ENCODE assay signal across 18 cellular contexts in genomic region chr12:68237523-68238070, GRCh38. TPM values are rescaled to one million over a fixed set of nuclear protein-coding genes. Genes with fewer than 3 reads are reported as not detected.
DNase-seq lines count a peak whose midpoint lies in the region; ATAC-seq and TF ChIP-seq lines count a peak whose summit lies in the region.
"Had no signal": no experiment of that assay in that cellular context is flagged by ENCODE, and none has a peak within 500 bp of the region (broad histone marks: within the 10 kb centered on the region; RNA-seq: fewer than 3 reads in every experiment).

No MANE protein-coding gene starts in this region.

- H3K4me2 ChIP-seq in SK-N-SH (peak overlapping the region; percentile 47), Loucy (ENCODE audit: low read depth, low read length, poor library complexity, severe bottlenecking) (peak overlapping the region; percentile 87)

- H3K79me2 ChIP-seq in SK-N-SH (ENCODE audit: insufficient read depth) (no peaks in the 10 kb centered on the region), Loucy (ENCODE audit: insufficient read depth, low read length) (no peaks in the 10 kb centered on the region)

- H3K36me3 ChIP-seq in SK-N-SH (replicated peaks in 1 of 2; ENCODE audit: control insufficient read depth in 1 of 2, insufficient read depth in 2 of 2, low read length in 1 of 2) (no peaks in the 10 kb centered on the region), Loucy (ENCODE audit: insufficient read depth, low read length) (no peaks in the 10 kb centered on the region), sigmoid colon (no peaks in the 10 kb centered on the region)
- H3K36me3 ChIP-seq: adrenal gland had no signal

- no peaks in the 10 kb centered on the region for H3K27me3 ChIP-seq in SK-N-SH (ENCODE audit: insufficient read depth)
- no peaks in the 10 kb centered on the region for H3K27me3 ChIP-seq in Loucy (ENCODE audit: insufficient read depth, low read length, poor library complexity, severe bottlenecking)
- no peaks in the 10 kb centered on the region for H3K27me3 ChIP-seq in dorsolateral prefrontal cortex
- no peaks in the 10 kb centered on the region for H3K27me3 ChIP-seq in sigmoid colon
- H3K27me3 ChIP-seq: adrenal gland had no signal

- intact Hi-C loops in dorsolateral prefrontal cortex (cut with DNase I) (loop anchor here in 1 of 2 donors (10.0 kb wide), 1 partner anchor 57 kb away; no protein-coding TSS in a partner anchor), sigmoid colon (cut with DNase I) (no loop called here)

- no peaks in the 10 kb centered on the region for H3K9me2 ChIP-seq in SK-N-SH
- no peaks in the 10 kb centered on the region for H3K9me2 ChIP-seq in Loucy (replicated peaks; ENCODE audit: low read depth, low read length)

- TF ChIP-seq RAD21 in SK-N-SH (IDR thresholded peaks at IDR 0.05; ENCODE audit: low read length): no peak

- H3F3A ChIP-seq in SK-N-SH (replicated peaks; ENCODE audit: insufficient read depth) (peaks cover 17% of the 10 kb centered on the region), Loucy (ENCODE audit: low read depth) (no peaks in the 10 kb centered on the region)

- H3K27ac ChIP-seq in SK-N-SH (ENCODE audit: low read depth in 2 of 2, low read length in 1 of 2): peak overlapping the region in 1 of 2 experiments; percentile 34; a peak in 2 of 4 replicates
- peak overlapping the region in 35 of 59 donors; percentile 3 to 81 (median 49) for H3K27ac ChIP-seq in dorsolateral prefrontal cortex
- H3K27ac ChIP-seq in sigmoid colon: peak overlapping the region in 3 of 4 donors; percentile 58 to 70 (median 69)

- H3K9ac ChIP-seq in SK-N-SH: peak overlapping the region; percentile 7
- peak overlapping the region; percentile 69 for H3K9ac ChIP-seq in Loucy (ENCODE audit: low read depth, low read length, poor library complexity, severe bottlenecking)

- H3K4me1 ChIP-seq in SK-N-SH (ENCODE audit: control insufficient read depth in 1 of 2, insufficient read depth in 2 of 2, low read depth in 1 of 2, low read length in 1 of 2) (peaks cover 4 to 24% of the 10 kb centered on the region in 2 experiments; a peak in 3 of 4 replicates), Loucy (ENCODE audit: insufficient read depth, low read length, poor library complexity, severe bottlenecking) (peaks cover 68% of the 10 kb centered on the region), sigmoid colon (peaks cover 0 to 44% (median 34%) of the 10 kb centered on the region in 4 donors)

- DNase-seq in SK-N-SH (no peak), dorsolateral prefrontal cortex (no peak), sigmoid colon (no peak)
- DNase-seq: 8988T; activated CD4-positive, alpha-beta T cell treated with anti-CD3 and anti-CD28 coated beads, Interleukin-2, amount 50 U/mL, for 1 hour; adrenal gland; effector memory CD8-positive, alpha-beta T cell; H7; NCI-H345; stimulated activated CD8-positive, alpha-beta memory T cell treated with anti-CD3 and anti-CD28 coated beads, Interleukin-4, amount 100 ng/mL, for 48 hours had no signal

- whole genome bisulfite sequencing in SK-N-SH (ENCODE audit: low lambda C conversion rate): 35% methylated on average over 3 of the region's 3 CpGs
- 56 to 60% methylated on average over 3 of the region's 3 CpGs for WGBS in sigmoid colon, 2 donors

- POLR2A ChIA-PET in SK-N-SH (lab: Yijun Ruan, JAX): no interaction called here

- no peak for ATAC-seq in SK-N-SH treated with all-trans-retinoic acid at 6 μM for 48 hours
- ATAC-seq in GM21723 (IDR thresholded peaks at IDR 0.05; ENCODE audit: unreplicated experiment): no peak
- ATAC-seq in HG02870 (IDR thresholded peaks at IDR 0.05; ENCODE audit: unreplicated experiment): no peak
- ATAC-seq in GM19467 (IDR thresholded peaks at IDR 0.05; ENCODE audit: unreplicated experiment): no peak

- H4K20me1 ChIP-seq in SK-N-SH (ENCODE audit: insufficient read depth): no peaks in the 10 kb centered on the region
- no peaks in the 10 kb centered on the region for H4K20me1 ChIP-seq in Loucy (ENCODE audit: insufficient read depth, low read length, poor library complexity, severe bottlenecking)

- H2AFZ ChIP-seq in SK-N-SH (ENCODE audit: low read depth): peak overlapping the region; percentile 36; the same call in 1 of the 2 replicates
- H2AFZ ChIP-seq in Loucy (ENCODE audit: low read length): peak overlapping the region; percentile 88

- TF ChIP-seq EP300 in SK-N-SH (IDR thresholded peaks at IDR 0.05; ENCODE audit: borderline replicate concordance in 1 of 2, low read depth in 1 of 2, low read length in 1 of 2) (no peak), sigmoid colon (IDR thresholded peaks at IDR 0.05) (no peak)

- TF ChIP-seq POLR2A in sigmoid colon (IDR thresholded peaks at IDR 0.05): no peak

- H3K4me3 ChIP-seq in SK-N-SH (ENCODE audit: low read depth in 2 of 2, low read length in 1 of 2): no peak overlapping the region; a peak in 1 of 4 replicates
- peak overlapping the region; percentile 71 for H3K4me3 ChIP-seq in Loucy (ENCODE audit: low read length, poor library complexity, severe bottlenecking)
- peak overlapping the region in 7 of 59 donors; percentile 3 to 58 (median 42) for H3K4me3 ChIP-seq in dorsolateral prefrontal cortex
- H3K4me3 ChIP-seq in sigmoid colon: no peak overlapping the region

- H3K9me3 ChIP-seq in SK-N-SH: no peaks in the 10 kb centered on the region
- no peaks in the 10 kb centered on the region for H3K9me3 ChIP-seq in Loucy (ENCODE audit: insufficient read depth, low read depth, low read length)
- no peaks in the 10 kb centered on the region for H3K9me3 ChIP-seq in sigmoid colon
- H3K9me3 ChIP-seq: adrenal gland had no signal

- no peak for TF ChIP-seq CTCF in SK-N-SH (IDR thresholded peaks at IDR 0.05)
- TF ChIP-seq CTCF in Loucy (conservative IDR thresholded peaks at IDR 0.05; ENCODE audit: low read length): no peak
- TF ChIP-seq CTCF in dorsolateral prefrontal cortex (IDR thresholded peaks at IDR 0.05 in 54 of 56, conservative IDR thresholded peaks at IDR 0.05 in 2 of 56; ENCODE audit: low read depth in 1 of 56, partially characterized antibody in 56 of 56): peak in 1 of 56 donors; percentile 4
- TF ChIP-seq CTCF in sigmoid colon (IDR thresholded peaks at IDR 0.05): no peak

- CTCF ChIA-PET in SK-N-SH (lab: Yijun Ruan, JAX): interaction anchor here (0.7 to 2.8 kb wide), 3 partner anchors 15 to 80 kb away, joined by 3 to 18 read pairs (median 4); no protein-coding TSS in a partner anchor

TF ChIP-seq in SK-N-SH treated with all-trans-retinoic acid at 6 μM for 48 hours, 23 proteins besides CTCF, POLR2A, EP300 and RAD21:
- TF ChIP-seq, protein P1, sequence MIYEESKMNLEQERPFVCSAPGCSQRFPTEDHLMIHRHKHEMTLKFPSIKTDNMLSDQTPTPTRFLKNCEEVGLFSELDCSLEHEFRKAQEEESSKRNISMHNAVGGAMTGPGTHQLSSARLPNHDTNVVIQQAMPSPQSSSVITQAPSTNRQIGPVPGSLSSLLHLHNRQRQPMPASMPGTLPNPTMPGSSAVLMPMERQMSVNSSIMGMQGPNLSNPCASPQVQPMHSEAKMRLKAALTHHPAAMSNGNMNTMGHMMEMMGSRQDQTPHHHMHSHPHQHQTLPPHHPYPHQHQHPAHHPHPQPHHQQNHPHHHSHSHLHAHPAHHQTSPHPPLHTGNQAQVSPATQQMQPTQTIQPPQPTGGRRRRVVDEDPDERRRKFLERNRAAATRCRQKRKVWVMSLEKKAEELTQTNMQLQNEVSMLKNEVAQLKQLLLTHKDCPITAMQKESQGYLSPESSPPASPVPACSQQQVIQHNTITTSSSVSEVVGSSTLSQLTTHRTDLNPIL (CRISPR knock-in tag; IDR thresholded peaks at IDR 0.05; ENCODE audit: low read depth): no peak
- TF ChIP-seq GLIS3 (CRISPR knock-in tag; IDR thresholded peaks at IDR 0.05) (no peak), ZFP3 (CRISPR knock-in tag; IDR thresholded peaks at IDR 0.05) (no peak), CSDC2 (CRISPR knock-in tag; IDR thresholded peaks at IDR 0.05) (no peak), ESRRG (CRISPR knock-in tag; IDR thresholded peaks at IDR 0.05) (no peak)
TF ChIP-seq in SK-N-SH treated with all-trans-retinoic acid at 6 μM for 48 hours: peak in this region for 0.

RNA-seq across cellular contexts. Expression of gene IL26, which starts 12.0 kb away (rescaled TPM):
- polyA plus RNA-seq in SK-N-SH (2012; rRNA removed) (not detected in 2 replicates), sigmoid colon (under 1 TPM in 1 of 3 donors, not detected in 2; 0.22 TPM)
- polyA plus RNA-seq in SK-N-SH (2012; cell fraction: cytosol; rRNA removed): not detected in 2 replicates
- polyA plus RNA-seq in SK-N-SH (2012; cell fraction: nucleus; rRNA removed): not detected in 2 replicates
- total RNA-seq in dorsolateral prefrontal cortex (under 1 TPM in 1 of 120 experiments, not detected in 119; 0.60 TPM), sigmoid colon (under 1 TPM in 1 of 4 donors, not detected in 3; 0.36 TPM)
- total RNA-seq: adrenal gland, G401, H7, SK-MEL-5 had no signal
- polyA plus RNA-seq: adrenal gland had no signal

RNA-seq across cellular contexts. Expression of gene IL22, which starts 15.8 kb away (rescaled TPM):
- polyA plus RNA-seq in SK-N-SH (2012; rRNA removed) (not detected in 2 replicates), sigmoid colon (1 to 10 TPM in 1 of 3 donors, not detected in 2; 1.2 TPM)
- not detected in 2 replicates for polyA plus RNA-seq in SK-N-SH (2012; cell fraction: cytosol; rRNA removed)
- not detected in 2 replicates for polyA plus RNA-seq in SK-N-SH (2012; cell fraction: nucleus; rRNA removed)
- total RNA-seq in dorsolateral prefrontal cortex (not detected), sigmoid colon (not detected)
- total RNA-seq: adrenal gland, G401, H7, mononuclear cell, SK-MEL-5 had no signal
- polyA plus RNA-seq: adrenal gland had no signal
